1 cellular context compared by ENCODE assay signal in genomic region chr5:893137-893506, GRCh38.
TF ChIP-seq lines count a peak whose summit lies in the region.

No MANE protein-coding gene starts in this region.

TF ChIP-seq in SK-N-SH, 30 proteins besides CTCF, POLR2A, EP300 and RAD21 (continued from another document):
- no peak for TF ChIP-seq USF2 (IDR thresholded peaks at IDR 0.05; ENCODE audit: borderline replicate concordance, low read depth, low read length)
- no peak for TF ChIP-seq MXI1 (IDR thresholded peaks at IDR 0.05; ENCODE audit: low read depth, low read length)
